1 cellular context compared by ENCODE assay signal in genomic region chr17:21018894-21019293, GRCh38.
TF ChIP-seq lines count a peak whose summit lies in the region.

No MANE protein-coding gene starts in this region.

TF ChIP-seq in GM23338, 12 proteins besides CTCF, POLR2A, EP300 and RAD21 (continued from another document):
- TF ChIP-seq, protein P1, sequence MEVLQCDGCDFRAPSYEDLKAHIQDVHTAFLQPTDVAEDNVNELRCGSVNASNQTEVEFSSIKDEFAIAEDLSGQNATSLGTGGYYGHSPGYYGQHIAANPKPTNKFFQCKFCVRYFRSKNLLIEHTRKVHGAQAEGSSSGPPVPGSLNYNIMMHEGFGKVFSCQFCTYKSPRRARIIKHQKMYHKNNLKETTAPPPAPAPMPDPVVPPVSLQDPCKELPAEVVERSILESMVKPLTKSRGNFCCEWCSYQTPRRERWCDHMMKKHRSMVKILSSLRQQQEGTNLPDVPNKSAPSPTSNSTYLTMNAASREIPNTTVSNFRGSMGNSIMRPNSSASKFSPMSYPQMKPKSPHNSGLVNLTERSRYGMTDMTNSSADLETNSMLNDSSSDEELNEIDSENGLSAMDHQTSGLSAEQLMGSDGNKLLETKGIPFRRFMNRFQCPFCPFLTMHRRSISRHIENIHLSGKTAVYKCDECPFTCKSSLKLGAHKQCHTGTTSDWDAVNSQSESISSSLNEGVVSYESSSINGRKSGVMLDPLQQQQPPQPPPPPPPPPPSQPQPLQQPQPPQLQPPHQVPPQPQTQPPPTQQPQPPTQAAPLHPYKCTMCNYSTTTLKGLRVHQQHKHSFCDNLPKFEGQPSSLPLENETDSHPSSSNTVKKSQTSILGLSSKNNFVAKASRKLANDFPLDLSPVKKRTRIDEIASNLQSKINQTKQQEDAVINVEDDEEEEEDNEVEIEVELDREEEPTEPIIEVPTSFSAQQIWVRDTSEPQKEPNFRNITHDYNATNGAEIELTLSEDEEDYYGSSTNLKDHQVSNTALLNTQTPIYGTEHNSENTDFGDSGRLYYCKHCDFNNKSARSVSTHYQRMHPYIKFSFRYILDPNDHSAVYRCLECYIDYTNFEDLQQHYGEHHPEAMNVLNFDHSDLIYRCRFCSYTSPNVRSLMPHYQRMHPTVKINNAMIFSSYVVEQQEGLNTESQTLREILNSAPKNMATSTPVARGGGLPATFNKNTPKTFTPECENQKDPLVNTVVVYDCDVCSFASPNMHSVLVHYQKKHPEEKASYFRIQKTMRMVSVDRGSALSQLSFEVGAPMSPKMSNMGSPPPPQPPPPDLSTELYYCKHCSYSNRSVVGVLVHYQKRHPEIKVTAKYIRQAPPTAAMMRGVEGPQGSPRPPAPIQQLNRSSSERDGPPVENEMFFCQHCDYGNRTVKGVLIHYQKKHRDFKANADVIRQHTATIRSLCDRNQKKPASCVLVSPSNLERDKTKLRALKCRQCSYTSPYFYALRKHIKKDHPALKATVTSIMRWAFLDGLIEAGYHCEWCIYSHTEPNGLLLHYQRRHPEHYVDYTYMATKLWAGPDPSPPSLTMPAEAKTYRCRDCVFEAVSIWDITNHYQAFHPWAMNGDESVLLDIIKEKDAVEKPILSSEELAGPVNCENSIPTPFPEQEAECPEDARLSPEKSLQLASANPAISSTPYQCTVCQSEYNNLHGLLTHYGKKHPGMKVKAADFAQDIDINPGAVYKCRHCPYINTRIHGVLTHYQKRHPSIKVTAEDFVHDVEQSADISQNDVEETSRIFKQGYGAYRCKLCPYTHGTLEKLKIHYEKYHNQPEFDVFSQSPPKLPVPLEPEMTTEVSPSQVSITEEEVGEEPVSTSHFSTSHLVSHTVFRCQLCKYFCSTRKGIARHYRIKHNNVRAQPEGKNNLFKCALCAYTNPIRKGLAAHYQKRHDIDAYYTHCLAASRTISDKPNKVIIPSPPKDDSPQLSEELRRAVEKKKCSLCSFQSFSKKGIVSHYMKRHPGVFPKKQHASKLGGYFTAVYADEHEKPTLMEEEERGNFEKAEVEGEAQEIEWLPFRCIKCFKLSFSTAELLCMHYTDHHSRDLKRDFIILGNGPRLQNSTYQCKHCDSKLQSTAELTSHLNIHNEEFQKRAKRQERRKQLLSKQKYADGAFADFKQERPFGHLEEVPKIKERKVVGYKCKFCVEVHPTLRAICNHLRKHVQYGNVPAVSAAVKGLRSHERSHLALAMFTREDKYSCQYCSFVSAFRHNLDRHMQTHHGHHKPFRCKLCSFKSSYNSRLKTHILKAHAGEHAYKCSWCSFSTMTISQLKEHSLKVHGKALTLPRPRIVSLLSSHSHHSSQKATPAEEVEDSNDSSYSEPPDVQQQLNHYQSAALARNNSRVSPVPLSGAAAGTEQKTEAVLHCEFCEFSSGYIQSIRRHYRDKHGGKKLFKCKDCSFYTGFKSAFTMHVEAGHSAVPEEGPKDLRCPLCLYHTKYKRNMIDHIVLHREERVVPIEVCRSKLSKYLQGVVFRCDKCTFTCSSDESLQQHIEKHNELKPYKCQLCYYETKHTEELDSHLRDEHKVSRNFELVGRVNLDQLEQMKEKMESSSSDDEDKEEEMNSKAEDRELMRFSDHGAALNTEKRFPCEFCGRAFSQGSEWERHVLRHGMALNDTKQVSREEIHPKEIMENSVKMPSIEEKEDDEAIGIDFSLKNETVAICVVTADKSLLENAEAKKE (CRISPR knock-in tag; IDR thresholded peaks at IDR 0.05), result no peak
- no peak for TF ChIP-seq ZNF331 (CRISPR knock-in tag; IDR thresholded peaks at IDR 0.05; ENCODE audit: low read depth)
